Comparison of ENCODE assay signal across 14 cellular contexts in the genomic region with DNA sequence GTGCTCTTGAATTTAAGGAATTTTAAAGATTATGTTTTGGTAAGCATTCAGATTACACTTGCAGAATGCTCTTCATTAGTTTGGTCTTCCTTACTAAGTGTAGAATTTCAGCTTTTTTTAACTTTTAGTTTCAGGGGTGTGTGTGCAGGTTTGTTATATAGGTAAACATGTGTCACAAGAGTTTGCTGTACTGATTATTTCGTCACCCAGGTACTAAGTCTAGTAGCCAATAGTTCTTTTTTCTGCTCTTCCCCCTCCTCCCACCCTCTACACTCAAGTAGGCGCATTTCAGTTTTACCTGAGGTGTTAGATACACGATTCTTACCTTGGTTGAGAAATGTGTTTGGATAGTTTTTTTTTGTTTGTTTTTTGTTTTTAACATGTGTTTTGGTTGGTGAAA.
DNase-seq lines count a peak whose midpoint lies in the region; ATAC-seq, FAIRE-seq and TF ChIP-seq lines count a peak whose summit lies in the region.
"Had no signal": no experiment of that assay in that cellular context is flagged by ENCODE, and none has a peak within 500 bp of the region (broad histone marks: within the 10 kb centered on the region; RNA-seq: fewer than 3 reads in every experiment).

No MANE protein-coding gene starts in this region.

- H3K9me3 ChIP-seq in K562 (replicated peaks; ENCODE audit: control insufficient read depth, insufficient read depth, low read depth, low read length) (no peaks in the 10 kb centered on the region), liver (ENCODE audit: control insufficient read depth in 4 of 4, low read length in 3 of 4) (no peaks in the 10 kb centered on the region), MG63 (no peaks in the 10 kb centered on the region)

- in situ Hi-C loops in K562 (cut with MboI) = no loop called here

- BruUV-seq in K562 (replicated peaks; lab: Mats Ljungman, UMichigan) = no TSS peak

- WGBS in K562 (ENCODE audit: insufficient coverage, low coverage, missing lambda C conversion rate) = 69% methylated on average over 3 of the region's 3 CpGs
- WGBS in liver = 38% methylated on average over 3 of the region's 3 CpGs

- no peak overlapping the region for H2AFZ ChIP-seq in GM23338
- H2AFZ ChIP-seq in K562 (ENCODE audit: low read depth, low read length) = peak overlapping the region; percentile 47; the same call in 1 of the 2 replicates

- no peaks in the 10 kb centered on the region for H3K27me3 ChIP-seq in GM23338 (ENCODE audit: insufficient read depth)
- H3K27me3 ChIP-seq in K562 (ENCODE audit: control insufficient read depth in 2 of 2, insufficient read depth in 2 of 2, low read length in 2 of 2) = no peaks in the 10 kb centered on the region
- no peaks in the 10 kb centered on the region for H3K27me3 ChIP-seq in liver (ENCODE audit: control insufficient read depth in 4 of 4, insufficient read depth in 4 of 4, low read length in 3 of 4)
- no peaks in the 10 kb centered on the region for H3K27me3 ChIP-seq in MG63

- no peaks in the 10 kb centered on the region for H3K36me3 ChIP-seq in GM23338 (ENCODE audit: insufficient read depth)
- H3K36me3 ChIP-seq in K562 (ENCODE audit: control insufficient read depth, insufficient read depth, low read length) = no peaks in the 10 kb centered on the region
- peaks cover 0 to 2% (median 0%) of the 10 kb centered on the region in 4 donors for H3K36me3 ChIP-seq in liver (ENCODE audit: control insufficient read depth in 4 of 4, insufficient read depth in 3 of 4, low read depth in 1 of 4, low read length in 3 of 4)
- 0 out of 2 replicates have a peak, but pooled peaks cover under 1% of the 10 kb centered on the region for H3K36me3 ChIP-seq in MG63

- H3K9ac ChIP-seq in K562 (ENCODE audit: insufficient read depth in 1 of 2, low read depth in 2 of 2, low read length in 2 of 2) = no peak overlapping the region
- peak overlapping the region in 1 of 2 donors; percentile 88 for H3K9ac ChIP-seq in liver (ENCODE audit: low read depth in 1 of 2, low read length in 2 of 2)

- no peaks in the 10 kb centered on the region for H3K9me2 ChIP-seq in GM23338 (ENCODE audit: insufficient read depth)

- H3F3A ChIP-seq in GM23338 (replicated peaks; ENCODE audit: low read depth) = no peaks in the 10 kb centered on the region

- H3K27ac Mint-ChIP-seq in GM23338 = 0 out of 2 replicates have a peak overlapping the region, but pooled peaks have one; percentile 25
- H3K27ac Mint-ChIP-seq: B cell; CD4-positive, alpha-beta T cell had no signal

- no peaks in the 10 kb centered on the region for H3K27me3 Mint-ChIP-seq in GM23338 (ENCODE audit: insufficient read depth, low read depth, poor library complexity)
- H3K27me3 Mint-ChIP-seq: B cell; CD4-positive, alpha-beta T cell had no signal

- no peak for TF ChIP-seq EP300 in K562 (IDR thresholded peaks at IDR 0.05; ENCODE audit: low read length)

- TF ChIP-seq CTCF in GM23338 (conservative IDR thresholded peaks at IDR 0.05; ENCODE audit: low read depth in 2 of 2) = no peak
- TF ChIP-seq CTCF in NB4 (IDR thresholded peaks at IDR 0.05; ENCODE audit: low read depth, low read length) = no peak
- no peak for TF ChIP-seq CTCF in K562 (IDR thresholded peaks at IDR 0.05 in 2 of 3, conservative IDR thresholded peaks at IDR 0.05 in 1 of 3; ENCODE audit: insufficient read depth in 2 of 3, low read depth in 1 of 3, low read length in 3 of 3)
- no peak for TF ChIP-seq CTCF in liver (IDR thresholded peaks at IDR 0.05; ENCODE audit: low read depth, low read length, missing input control)

- H3K9me3 Mint-ChIP-seq in GM23338 = no peaks in the 10 kb centered on the region
- H3K9me3 Mint-ChIP-seq: CD4-positive, alpha-beta T cell; H9 had no signal

- no peak overlapping the region for H3K4me3 ChIP-seq in GM23338
- H3K4me3 ChIP-seq in NB4 (ENCODE audit: low read depth, low read length) = no peak overlapping the region
- no peak overlapping the region for H3K4me3 ChIP-seq in K562
- H3K4me3 ChIP-seq in liver (ENCODE audit: low read depth in 1 of 3, low read length in 3 of 3) = no peak overlapping the region
- H3K4me3 ChIP-seq in MG63 = no peak overlapping the region

- ATAC-seq in GM23338 (no peak), K562 (no peak)

- H3K4me1 Mint-ChIP-seq in GM23338 = peaks cover 10% of the 10 kb centered on the region; the same call in 2 of the 3 replicates

- no peaks in the 10 kb centered on the region for H3K79me2 ChIP-seq in GM23338 (replicated peaks; ENCODE audit: insufficient read depth)
- no peaks in the 10 kb centered on the region; the same call in 2 of the 3 replicates for H3K79me2 ChIP-seq in K562 (ENCODE audit: control insufficient read depth, insufficient read depth, low read length)

- no peaks in the 10 kb centered on the region for H4K20me1 ChIP-seq in GM23338 (replicated peaks; ENCODE audit: insufficient read depth)
- H4K20me1 ChIP-seq in K562 (replicated peaks; ENCODE audit: control insufficient read depth, insufficient read depth, low read length) = no peaks in the 10 kb centered on the region

- H3K9me1 ChIP-seq in K562 (ENCODE audit: control insufficient read depth, insufficient read depth, low read length) = no peaks in the 10 kb centered on the region

- no peak for FAIRE-seq in K562 (lab: Jason Lieb, UNC)
- FAIRE-seq: A204.1 had no signal

- no peak for TF ChIP-seq POLR2A in NB4 (IDR thresholded peaks at IDR 0.05; ENCODE audit: extremely low read depth, insufficient read length)
- no peak for TF ChIP-seq POLR2A in K562 (conservative IDR thresholded peaks at IDR 0.05)

- no peak for DNase-seq in GM23338 (ENCODE audit: low spot score)
- DNase-seq in NB4 (ENCODE audit: low read depth) = peak; percentile 20
- DNase-seq in K562 (ENCODE audit: extremely low read depth in 1 of 4, low spot score in 3 of 4) = no peak
- no peak for DNase-seq in amniotic stem cell (lab: John Stamatoyannopoulos, UW)
- no peak for DNase-seq in MG63
- DNase-seq in NCI-H2196 (lab: John Stamatoyannopoulos, UW; ENCODE audit: unreplicated experiment) = no peak
- DNase-seq: C1 segment of cervical spinal cord; Calu3; CD4-positive, alpha-beta T cell; DMS 273 treated with DMSO at 0.1 percent for 48 hours; H9 had no signal

- POLR2A ChIA-PET in K562 (lab: Yijun Ruan, JAX) = interaction anchor here (1.5 to 1.6 kb wide), 2 partner anchors 18 to 102 kb away, joined by 4 to 6 read pairs; partner anchors contain the start of gene SNX3

- no peak overlapping the region for H3K4me3 Mint-ChIP-seq in GM23338
- H3K4me3 Mint-ChIP-seq: B cell; CD4-positive, alpha-beta T cell; H9 had no signal

- no peaks in the 10 kb centered on the region for H3K36me3 Mint-ChIP-seq in GM23338 (ENCODE audit: low read depth)

- H3K27ac ChIP-seq in GM23338 (ENCODE audit: low read depth) = no peak overlapping the region
- peak overlapping the region; percentile 19; the same call in 1 of the 3 replicates for H3K27ac ChIP-seq in K562 (ENCODE audit: extremely low read depth, low read depth, low read length)
- H3K27ac ChIP-seq in liver (ENCODE audit: low read depth in 1 of 2, low read length in 2 of 2) = peak overlapping the region; percentile 8 to 74

- TF ChIP-seq RAD21 in K562 (CRISPR knock-in tag; conservative IDR thresholded peaks at IDR 0.05 in 1 of 2, IDR thresholded peaks at IDR 0.05 in 1 of 2) (no peak), liver (IDR thresholded peaks at IDR 0.05) (peak; percentile 35 to 48)

- intact Hi-C loops in K562 (cut with micrococcal nuclease) = no loop called here

- CTCF ChIA-PET in K562 (lab: Yijun Ruan, JAX; ENCODE audit: low intra/inter-chr PET ratio) = no interaction called here

- no peak overlapping the region for H3K4me2 ChIP-seq in GM23338
- H3K4me2 ChIP-seq in K562 (ENCODE audit: insufficient read depth, low read length) = no peak overlapping the region

- 0 out of 2 replicates have a peak, but pooled peaks cover 4% of the 10 kb centered on the region for H3K4me1 ChIP-seq in GM23338 (ENCODE audit: insufficient read depth)
- peaks cover 10 to 30% of the 10 kb centered on the region in 2 experiments for H3K4me1 ChIP-seq in K562 (replicated peaks in 1 of 2; ENCODE audit: control insufficient read depth in 2 of 2, insufficient read depth in 2 of 2, low read length in 2 of 2)
- H3K4me1 ChIP-seq in liver (ENCODE audit: control insufficient read depth in 4 of 4, insufficient read depth in 4 of 4, low read length in 3 of 4) = peaks cover 0 to 32% (median 13%) of the 10 kb centered on the region in 4 donors

TF ChIP-seq in GM23338, 12 proteins besides CTCF, POLR2A, EP300 and RAD21 (continues in another document):
- TF ChIP-seq ZNF114 (CRISPR knock-in tag; IDR thresholded peaks at IDR 0.05) = no peak
- TF ChIP-seq JUNB (IDR thresholded peaks at IDR 0.05; ENCODE audit: unreplicated experiment) = no peak
- no peak for TF ChIP-seq NANOG (IDR thresholded peaks at IDR 0.05; ENCODE audit: borderline replicate concordance)
- no peak for TF ChIP-seq EZH2phosphoT487 (IDR thresholded peaks at IDR 0.05; ENCODE audit: unreplicated experiment)

TF ChIP-seq in K562, 482 proteins besides CTCF, POLR2A, EP300 and RAD21:
- TF ChIP-seq ATF3 (IDR thresholded peaks at IDR 0.05) (0 out of 2 replicates have a peak, but pooled peaks have one; percentile 37), ATF3 (CRISPR knock-in tag; conservative IDR thresholded peaks at IDR 0.05) (no peak), RBFOX2 (IDR thresholded peaks at IDR 0.05; ENCODE audit: low read depth, low read length) (no peak)

TF ChIP-seq in liver, 16 proteins besides CTCF, POLR2A, EP300 and RAD21 (continues in another document):
- peak; percentile 13 to 33 for TF ChIP-seq JUND (IDR thresholded peaks at IDR 0.05)
- TF ChIP-seq GABPA (IDR thresholded peaks at IDR 0.05 in 1 of 2, conservative IDR thresholded peaks at IDR 0.05 in 1 of 2) = no peak
- no peak for TF ChIP-seq NR2F2 (IDR thresholded peaks at IDR 0.05)
- peak; percentile 83 for TF ChIP-seq FOXA2 (IDR thresholded peaks at IDR 0.05)
- TF ChIP-seq RXRA (IDR thresholded peaks at IDR 0.05) = peak; percentile 43 to 59
- peak; percentile 11 for TF ChIP-seq ZBTB33 (IDR thresholded peaks at IDR 0.05)
- peak; percentile 29 for TF ChIP-seq YY1 (IDR thresholded peaks at IDR 0.05)
- TF ChIP-seq HNF4G (IDR thresholded peaks at IDR 0.05) = peak; percentile 66
